Comparison of ENCODE assay signal across 8 cellular contexts in genomic region chr5:168578006-168578405, GRCh38. TPM values are rescaled to one million over a fixed set of nuclear protein-coding genes. Genes with fewer than 3 reads are reported as not detected.
DNase-seq lines count a peak whose midpoint lies in the region; ATAC-seq and TF ChIP-seq lines count a peak whose summit lies in the region.

No MANE protein-coding gene starts in this region.

- intact Hi-C loops in breast epithelium (cut with DNase I; ENCODE audit: low total_unique reads) (no loop called here), posterior cingulate gyrus (cut with DNase I) (loop anchor here (2.0 kb wide), 1 partner anchor 91 kb away; the partner anchor contains the start of gene RARS1)

- POLR2A ChIA-PET in BJ (lab: Charles Lee) (no interaction called here), HEK293T (lab: Yijun Ruan, JAX) (no interaction called here)

- peaks cover 25% of the 10 kb centered on the region for H3K4me1 ChIP-seq in KMS-11 (ENCODE audit: low read depth, poor library complexity, severe bottlenecking)
- peaks cover 5 to 12% of the 10 kb centered on the region in 2 donors for H3K4me1 ChIP-seq in breast epithelium
- H3K4me1 ChIP-seq in mesodermal cell (ENCODE audit: control insufficient read depth, insufficient read depth, low read length, poor library complexity, severe bottlenecking), result peaks cover 15% of the 10 kb centered on the region

- TF ChIP-seq CTCF in BJ (IDR thresholded peaks at IDR 0.05; ENCODE audit: insufficient read depth, low read depth, low read length) (no peak), KMS-11 (conservative IDR thresholded peaks at IDR 0.05; ENCODE audit: low read depth, low read length) (no peak), breast epithelium (IDR thresholded peaks at IDR 0.05) (no peak)

- no peaks in the 10 kb centered on the region for H3K27me3 ChIP-seq in BJ (ENCODE audit: control insufficient read depth, insufficient read depth, low read length)
- no peaks in the 10 kb centered on the region for H3K27me3 ChIP-seq in KMS-11 (ENCODE audit: insufficient read depth, low read depth)
- no peaks in the 10 kb centered on the region for H3K27me3 ChIP-seq in breast epithelium

- H3K9me3 ChIP-seq in breast epithelium (no peaks in the 10 kb centered on the region), mesodermal cell (ENCODE audit: control insufficient read depth, low read length) (peaks cover 8% of the 10 kb centered on the region)

- peak overlapping the region; percentile 73 for H3K9ac ChIP-seq in KMS-11

- H2AFZ ChIP-seq in KMS-11 (ENCODE audit: low read depth), result no peak overlapping the region

- H3K36me3 ChIP-seq in BJ (ENCODE audit: control insufficient read depth, insufficient read depth, low read length) (no peaks in the 10 kb centered on the region), KMS-11 (ENCODE audit: insufficient read depth) (no peaks in the 10 kb centered on the region), breast epithelium (no peaks in the 10 kb centered on the region), mesodermal cell (ENCODE audit: control insufficient read depth, insufficient read depth, low read length) (peaks cover 39% of the 10 kb centered on the region)

- DNase-seq in BJ (ENCODE audit: low read depth), result no peak
- DNase-seq in breast epithelium (ENCODE audit: low spot score in 2 of 2), result no peak
- DNase-seq in NCI-H510A (lab: John Stamatoyannopoulos, UW), result no peak
- DNase-seq in HEK293T (ENCODE audit: extremely low spot score), result no peak
- DNase-seq in posterior cingulate gyrus, result no peak

- CTCF ChIA-PET in BJ (lab: Yijun Ruan, JAX), result interaction anchor here (1.1 kb wide), 1 partner anchor 23 kb away, joined by 3 read pairs; no protein-coding TSS in a partner anchor
- CTCF ChIA-PET in HEK293T (lab: Yijun Ruan, JAX), result no interaction called here

- H3K79me2 ChIP-seq in KMS-11 (ENCODE audit: insufficient read depth, low read depth), result peaks cover 44% of the 10 kb centered on the region

- no peak for ATAC-seq in GM19455 (IDR thresholded peaks at IDR 0.05; ENCODE audit: unreplicated experiment)

- peak overlapping the region; percentile 66 for H3K4me2 ChIP-seq in KMS-11

- no CpG with 5 or more reads among the region's 3 CpGs for WGBS in mesodermal cell (ENCODE audit: insufficient coverage in 2 of 2), 2 experiments

- H3K4me3 ChIP-seq in BJ (ENCODE audit: low read depth, low read length), result peak overlapping the region; percentile 95
- H3K4me3 ChIP-seq in KMS-11 (IDR thresholded peaks at IDR 0.05; ENCODE audit: insufficient read depth, low read depth, low read length), result no peak overlapping the region
- H3K4me3 ChIP-seq in breast epithelium, result peak overlapping the region; percentile 91 to 100 (median 96)
- H3K4me3 ChIP-seq in mesodermal cell (ENCODE audit: extremely low read depth, insufficient read depth, low read length, poor library complexity, severe bottlenecking), result peak overlapping the region; percentile 86

- TF ChIP-seq POLR2A in breast epithelium (IDR thresholded peaks at IDR 0.05), result no peak

- peak overlapping the region; percentile 69; the same call in 1 of the 2 replicates for H3K27ac ChIP-seq in KMS-11
- H3K27ac ChIP-seq in breast epithelium, result peak overlapping the region; percentile 96 to 98
- H3K27ac ChIP-seq in mesodermal cell (ENCODE audit: low read depth, low read length, severe bottlenecking), result no peak overlapping the region

- H4K20me1 ChIP-seq in KMS-11 (ENCODE audit: insufficient read depth), result no peaks in the 10 kb centered on the region

TF ChIP-seq in HEK293T, 16 proteins besides CTCF, POLR2A, EP300 and RAD21:
- TF ChIP-seq ELF4 (IDR thresholded peaks at IDR 0.05), result no peak
- TF ChIP-seq, protein P1, sequence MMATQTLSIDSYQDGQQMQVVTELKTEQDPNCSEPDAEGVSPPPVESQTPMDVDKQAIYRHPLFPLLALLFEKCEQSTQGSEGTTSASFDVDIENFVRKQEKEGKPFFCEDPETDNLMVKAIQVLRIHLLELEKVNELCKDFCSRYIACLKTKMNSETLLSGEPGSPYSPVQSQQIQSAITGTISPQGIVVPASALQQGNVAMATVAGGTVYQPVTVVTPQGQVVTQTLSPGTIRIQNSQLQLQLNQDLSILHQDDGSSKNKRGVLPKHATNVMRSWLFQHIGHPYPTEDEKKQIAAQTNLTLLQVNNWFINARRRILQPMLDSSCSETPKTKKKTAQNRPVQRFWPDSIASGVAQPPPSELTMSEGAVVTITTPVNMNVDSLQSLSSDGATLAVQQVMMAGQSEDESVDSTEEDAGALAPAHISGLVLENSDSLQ (IDR thresholded peaks at IDR 0.05), result no peak
- no peak for TF ChIP-seq SP1 (IDR thresholded peaks at IDR 0.05)
- no peak for TF ChIP-seq CTBP1 (IDR thresholded peaks at IDR 0.05; ENCODE audit: borderline replicate concordance)
- TF ChIP-seq FOXK2 (IDR thresholded peaks at IDR 0.05), result no peak
- TF ChIP-seq ZNF384 (IDR thresholded peaks at IDR 0.05), result no peak
- TF ChIP-seq FOXM1 (IDR thresholded peaks at IDR 0.05; ENCODE audit: borderline replicate concordance), result no peak
- TF ChIP-seq L3MBTL2 (conservative IDR thresholded peaks at IDR 0.05), result no peak
- TF ChIP-seq ARNT (IDR thresholded peaks at IDR 0.05), result no peak
- TF ChIP-seq SUZ12 (IDR thresholded peaks at IDR 0.05), result no peak
- TF ChIP-seq HDGF (IDR thresholded peaks at IDR 0.05; ENCODE audit: borderline replicate concordance), result no peak
- TF ChIP-seq FOXA1 (IDR thresholded peaks at IDR 0.05), result no peak
- no peak for TF ChIP-seq TARDBP (IDR thresholded peaks at IDR 0.05)

RNA-seq across cellular contexts. Expression of gene PANK3, which starts 1.2 kb away (rescaled TPM):
- polyA plus RNA-seq in BJ (2011; rRNA removed), result 5.3 and 12.6 TPM in 2 replicates
- polyA minus RNA-seq in BJ (2011; rRNA and poly(A)+ RNA removed), result 5.5 and 6.4 TPM in 2 replicates
- 10 to 100 TPM; 29.9 to 56.1 (median 41.0) TPM for total RNA-seq in breast epithelium
- polyA plus RNA-seq in mesodermal cell (2013, experiment 1 of 2), result 51.1 TPM
- polyA plus RNA-seq in mesodermal cell (2013, experiment 2 of 2), result 50.0 TPM

RNA-seq across cellular contexts. Expression of gene FBLL1, which starts 48.9 kb away (rescaled TPM):
- 0.56 and 0.61 TPM in 2 replicates for polyA plus RNA-seq in BJ (2011; rRNA removed)
- polyA minus RNA-seq in BJ (2011; rRNA and poly(A)+ RNA removed), result 0.51 and 0.66 TPM in 2 replicates
- total RNA-seq in breast epithelium, result 1 to 10 TPM in 1 of 3 donors, under 1 TPM in 2; 0.32 to 1.6 (median 0.33) TPM
- 1.2 TPM for polyA plus RNA-seq in mesodermal cell (2013, experiment 1 of 2)
- polyA plus RNA-seq in mesodermal cell (2013, experiment 2 of 2), result 1.4 TPM
